Comparison of ENCODE assay signal across 27 cellular contexts in genomic region chr12:104450700-104451099, GRCh38.
"Had no signal": no experiment of that assay in that cellular context is flagged by ENCODE, and none has a peak within 500 bp of the region (broad histone marks: within the 10 kb centered on the region; RNA-seq: fewer than 3 reads in every experiment).

No MANE protein-coding gene starts in this region.

- FAIRE-seq: colon, endometrium, endothelial cell of umbilical vein, frontal cortex had no signal

- H3K36me3 ChIP-seq: colonic mucosa, esophagus muscularis mucosa, esophagus squamous epithelium, gastrocnemius medialis, gastroesophageal sphincter, heart left ventricle, heart right ventricle had no signal

- H3K4me1 ChIP-seq: colonic mucosa, gastrocnemius medialis had no signal

- DNase-seq: colonic mucosa; cortex of kidney; dermis blood vessel endothelial cell; dorsolateral prefrontal cortex; effector CD4-positive, alpha-beta T cell; effector CD8-positive, alpha-beta T cell; effector memory CD8-positive, alpha-beta T cell; endodermal cell; erythroblast; esophagus squamous epithelium; foreskin fibroblast; foreskin keratinocyte; foreskin melanocyte; gastrocnemius medialis; glutamatergic neuron; head of caudate nucleus; heart left ventricle; heart right ventricle had no signal

- H3K4me3 ChIP-seq: colonic mucosa, coronary artery, dorsolateral prefrontal cortex, esophagus muscularis mucosa, esophagus squamous epithelium, gastrocnemius medialis, gastroesophageal sphincter, heart left ventricle, heart right ventricle had no signal

- H3K9me3 ChIP-seq: colonic mucosa, esophagus muscularis mucosa, esophagus squamous epithelium, gastrocnemius medialis, gastroesophageal sphincter had no signal

- H3K27ac ChIP-seq: colonic mucosa, coronary artery, dorsolateral prefrontal cortex, epithelial cell of prostate, esophagus muscularis mucosa, esophagus squamous epithelium, foreskin keratinocyte, gastrocnemius medialis, gastroesophageal sphincter, heart left ventricle, heart right ventricle had no signal

- H3K27me3 ChIP-seq: colonic mucosa, dorsolateral prefrontal cortex, esophagus muscularis mucosa, esophagus squamous epithelium, foreskin keratinocyte, gastroesophageal sphincter, heart left ventricle, heart right ventricle had no signal

- ATAC-seq: effector memory CD8-positive, alpha-beta T cell; esophagus mucosa; foreskin keratinocyte; gastrocnemius medialis; gastroesophageal sphincter; heart left ventricle; heart right ventricle had no signal
